ENCODE assay signal across 28 cellular contexts in genomic region chr9:14524881-14525515, GRCh38.
A peak's percentile ranks its signal among the peaks of the same experiment; 100 is the strongest.
DNase-seq lines count a peak whose midpoint lies in the region; FAIRE-seq lines count a peak whose summit lies in the region.
"Had no signal": no experiment of that assay in that cellular context is flagged by ENCODE, and none has a peak within 500 bp of the region (broad histone marks: within the 10 kb centered on the region; RNA-seq: fewer than 3 reads in every experiment).

No MANE protein-coding gene starts in this region.

- in situ Hi-C loops in HAP-1 (cut with MboI; ENCODE audit: low sequenced_read_pairs), result no loop called here

- peaks cover 7% of the 10 kb centered on the region for H3K4me1 ChIP-seq in HAP-1
- H3K4me1 ChIP-seq: ascending aorta, esophagus muscularis mucosa, foreskin keratinocyte, parathyroid adenoma, right atrium auricular region, tibial nerve had no signal

- H3K27me3 ChIP-seq in HAP-1 (ENCODE audit: low read depth), result 0 out of 2 replicates have a peak, but pooled peaks cover 3% of the 10 kb centered on the region
- H3K27me3 ChIP-seq: ascending aorta, BE2C, cardiac muscle cell, esophagus muscularis mucosa, foreskin keratinocyte, right atrium auricular region, tibial nerve had no signal

- H3K9me3 ChIP-seq in HAP-1, result no peaks in the 10 kb centered on the region
- H3K9me3 ChIP-seq: ascending aorta, BE2C, esophagus muscularis mucosa, right atrium auricular region, tibial nerve had no signal

- FAIRE-seq in HTR-8/SVneo (lab: Jason Lieb, UNC), result no peak
- FAIRE-seq: GM19239 had no signal

- H3K4me3 ChIP-seq in HAP-1, result no peak overlapping the region
- H3K4me3 ChIP-seq: ascending aorta, cardiac muscle cell, esophagus muscularis mucosa, right atrium auricular region, smooth muscle cell, tibial nerve had no signal

- DNase-seq in NCI-H82 (lab: John Stamatoyannopoulos, UW), result peak; percentile 11
- no peak for DNase-seq in NCI-H82 treated with DMSO at 0.1 percent for 48 hours (lab: John Stamatoyannopoulos, UW; ENCODE audit: unreplicated experiment)
- DNase-seq in NCI-H187 treated with DMSO at 0.1 percent for 48 hours (lab: John Stamatoyannopoulos, UW), result peak; percentile 89
- peak; percentile 35 for DNase-seq in SHP77 treated with DMSO at 0.1 percent for 48 hours (lab: John Stamatoyannopoulos, UW)
- DNase-seq in HTR-8/SVneo (ENCODE audit: insufficient read length, low spot score), result no peak
- no peak for DNase-seq in HAP-1 (ENCODE audit: low spot score in 2 of 2)
- no peak for DNase-seq in HUDEP-2 (lab: John Stamatoyannopoulos, UW; ENCODE audit: unreplicated experiment in 76 of 76)
- no peak for DNase-seq in effector CD4-positive, alpha-beta T cell
- DNase-seq: activated CD4-positive, alpha-beta T cell treated with anti-CD3 and anti-CD28 coated beads for 36 hours; activated effector memory CD4-positive, alpha-beta T cell treated with Interleukin-2 at 50 U/mL for 16 hours; activated naive CD8-positive, alpha-beta T cell treated with anti-CD3 and anti-CD28 coated beads for 36 hours; activated T-cell treated with anti-CD3 and anti-CD28 coated beads for 4 hours; BE2C; foreskin keratinocyte; GF-D8; HCEC 1CT; MM.1S; NCI-H2107; NCI-H526; stimulated activated CD4-positive, alpha-beta T cell treated with anti-CD3 and anti-CD28 coated beads, Interleukin-2, amount 100 ng/mL, for 24 hours had no signal

- H3K36me3 ChIP-seq in HAP-1 (replicated peaks), result no peaks in the 10 kb centered on the region
- H3K36me3 ChIP-seq: ascending aorta, BE2C, cardiac muscle cell, esophagus muscularis mucosa, right atrium auricular region, tibial nerve had no signal

Comparison
In these comparisons a context has a peak if more than half of its experiments do, and no peak if none do; other contexts are left out.
1. DNase-seq: peak in NCI-H82 (single experiment), NCI-H187 treated with DMSO at 0.1 percent for 48 hours (single experiment) and SHP77 treated with DMSO at 0.1 percent for 48 hours (single experiment); none in NCI-H82 treated with DMSO at 0.1 percent for 48 hours (single experiment), HTR-8/SVneo (single experiment), HAP-1 (0 of 2), HUDEP-2 (0 of 76) and effector CD4-positive, alpha-beta T cell (single experiment).